8 cellular contexts compared by ENCODE assay signal in genomic region chr17:75260679-75261335, GRCh38. TPM values are rescaled to one million over a fixed set of nuclear protein-coding genes. Genes with fewer than 3 reads are reported as not detected.
DNase-seq lines count a peak whose midpoint lies in the region; ATAC-seq and TF ChIP-seq lines count a peak whose summit lies in the region.

No MANE protein-coding gene starts in this region.

- peak overlapping the region; percentile 1 for H2AFZ ChIP-seq in HCT116 (ENCODE audit: low read depth, low read length, poor library complexity, severe bottlenecking)
- peak overlapping the region; percentile 62 for H2AFZ ChIP-seq in OCI-LY7 (ENCODE audit: low read length)
- H2AFZ ChIP-seq in mesenchymal stem cell (ENCODE audit: low read depth, low read length) = peak overlapping the region; percentile 75

- H3K4me3 ChIP-seq in HCT116 (replicated peaks in 1 of 2; ENCODE audit: low read depth in 1 of 2, low read length in 2 of 2) = peak overlapping the region; percentile 83 to 97
- H3K4me3 ChIP-seq in OCI-LY7 (ENCODE audit: low read depth, low read length, poor library complexity, severe bottlenecking) = peak overlapping the region; percentile 79
- H3K4me3 ChIP-seq in mesenchymal stem cell (ENCODE audit: insufficient read depth in 1 of 2, low read depth in 1 of 2, low read length in 2 of 2) = peak overlapping the region; percentile 99 to 100
- peak overlapping the region; percentile 78 for H3K4me3 ChIP-seq in thymus (ENCODE audit: low read length)

- peaks cover 15 to 26% of the 10 kb centered on the region in 2 experiments; a peak in 3 of 4 replicates for H3K36me3 ChIP-seq in HCT116 (ENCODE audit: control insufficient read depth in 1 of 2, insufficient read depth in 2 of 2, low read length in 2 of 2)
- peaks cover 37% of the 10 kb centered on the region for H3K36me3 ChIP-seq in OCI-LY7 (ENCODE audit: insufficient read depth, low read length)
- H3K36me3 ChIP-seq in mesenchymal stem cell (ENCODE audit: control insufficient read depth in 1 of 2, insufficient read depth in 2 of 2, low read depth in 1 of 2, low read length in 2 of 2) = peaks cover 19 to 35% of the 10 kb centered on the region in 2 experiments
- peaks cover 10% of the 10 kb centered on the region for H3K36me3 ChIP-seq in thymus (ENCODE audit: control insufficient read depth, insufficient read depth)

- peak overlapping the region; percentile 98 for H2BK15ac ChIP-seq in mesenchymal stem cell (ENCODE audit: low read depth, poor library complexity, severe bottlenecking)

- peak overlapping the region; percentile 11 to 71 for H3K23ac ChIP-seq in mesenchymal stem cell (ENCODE audit: low read length in 2 of 2)

- H3K36me3 Mint-ChIP-seq in Calu3 (ENCODE audit: insufficient read depth, unreplicated experiment) (peaks cover 46% of the 10 kb centered on the region), MCF 10A (ENCODE audit: insufficient read depth, unreplicated experiment) (peaks cover 41% of the 10 kb centered on the region)

- H3K27ac ChIP-seq in HCT116 (ENCODE audit: low read depth, low read length) (peak overlapping the region; percentile 80), OCI-LY7 (ENCODE audit: low read depth, low read length, poor library complexity, severe bottlenecking) (peak overlapping the region; percentile 68), mesenchymal stem cell (ENCODE audit: low read length, poor library complexity, severe bottlenecking) (no peak overlapping the region), thymus (ENCODE audit: low read depth) (peak overlapping the region; percentile 97)

- H2BK5ac ChIP-seq in mesenchymal stem cell (ENCODE audit: low read depth, low read length, poor library complexity, severe bottlenecking) = no peak overlapping the region

- H3K79me2 ChIP-seq in HCT116 (ENCODE audit: insufficient read depth, low read length) (peaks cover 66% of the 10 kb centered on the region), OCI-LY7 (ENCODE audit: insufficient read depth, low read depth, low read length) (peaks cover 57% of the 10 kb centered on the region)

- ATAC-seq in HCT116 = peak; percentile 45

- H3K18ac ChIP-seq in mesenchymal stem cell (ENCODE audit: low read depth in 1 of 2, low read length in 2 of 2) = peak overlapping the region; percentile 91 to 99

- TF ChIP-seq RAD21 in HCT116 (IDR thresholded peaks at IDR 0.05; ENCODE audit: low read depth) = no peak

- H3K4me3 Mint-ChIP-seq in Calu3 (ENCODE audit: low read depth, unreplicated experiment) = peak overlapping the region; percentile 99
- H3K4me3 Mint-ChIP-seq in MCF 10A (ENCODE audit: unreplicated experiment) = peak overlapping the region; percentile 100

- H3K9ac ChIP-seq in HCT116 (ENCODE audit: low read length) = peak overlapping the region; percentile 92
- H3K9ac ChIP-seq in mesenchymal stem cell (ENCODE audit: low read length) = peak overlapping the region; percentile 100

- H4K91ac ChIP-seq in mesenchymal stem cell (ENCODE audit: low read length) = peak overlapping the region; percentile 99

- 6% methylated on average over 24 of the region's 31 CpGs for WGBS in mesenchymal stem cell
- 3% methylated on average over 31 of the region's 31 CpGs for WGBS in thymus

- H3K14ac ChIP-seq in mesenchymal stem cell (ENCODE audit: low read length in 2 of 2) = peak overlapping the region in 1 of 2 experiments; percentile 100

- H3K4ac ChIP-seq in mesenchymal stem cell (ENCODE audit: low read depth in 1 of 2, low read length in 2 of 2) = peak overlapping the region; percentile 94 to 98

- H3K9me3 ChIP-seq in HCT116 (ENCODE audit: control insufficient read depth in 1 of 2, insufficient read depth in 1 of 2, low read depth in 1 of 2, low read length in 2 of 2) = no peaks in the 10 kb centered on the region
- H3K9me3 ChIP-seq in OCI-LY7 (ENCODE audit: low read length) = no peaks in the 10 kb centered on the region
- no peaks in the 10 kb centered on the region for H3K9me3 ChIP-seq in mesenchymal stem cell (ENCODE audit: control insufficient read depth, low read length)
- no peaks in the 10 kb centered on the region for H3K9me3 ChIP-seq in thymus (ENCODE audit: control insufficient read depth)

- no peaks in the 10 kb centered on the region for H3K27me3 Mint-ChIP-seq in Calu3 (ENCODE audit: unreplicated experiment)
- H3K27me3 Mint-ChIP-seq in MCF 10A (ENCODE audit: insufficient read depth, unreplicated experiment) = no peaks in the 10 kb centered on the region

- no peaks in the 10 kb centered on the region for H3K9me3 Mint-ChIP-seq in Calu3 (ENCODE audit: low read depth, unreplicated experiment)
- H3K9me3 Mint-ChIP-seq in MCF 10A (ENCODE audit: unreplicated experiment) = no peaks in the 10 kb centered on the region

- intact Hi-C loops in Calu3 (cut with micrococcal nuclease; ENCODE audit: unreplicated experiment) = no loop called here
- intact Hi-C loops in HCT116 (cut with micrococcal nuclease) = loop anchor here (1.0 to 10.0 kb wide), 2 partner anchors 56 to 146 kb away; partner anchors contain the start of gene NUP85
- intact Hi-C loops in OCI-LY7 (cut with micrococcal nuclease; ENCODE audit: unreplicated experiment) = loop anchor here (2.0 kb wide), 1 partner anchor 152 kb away; no protein-coding TSS in a partner anchor
- intact Hi-C loops in MCF 10A (cut with micrococcal nuclease) = no loop called here

- H3K4me2 ChIP-seq in HCT116 (ENCODE audit: low read length) (peak overlapping the region; percentile 97), OCI-LY7 (ENCODE audit: low read length) (peak overlapping the region; percentile 92), mesenchymal stem cell (ENCODE audit: low read length, poor library complexity, severe bottlenecking) (peak overlapping the region; percentile 75)

- H2BK120ac ChIP-seq in mesenchymal stem cell (ENCODE audit: low read depth, low read length) = peak overlapping the region; percentile 86

- no peak overlapping the region for H2BK12ac ChIP-seq in mesenchymal stem cell (ENCODE audit: low read length in 2 of 2)

- H3K4me1 ChIP-seq in HCT116 (ENCODE audit: control insufficient read depth in 1 of 2, insufficient read depth in 2 of 2, low read length in 2 of 2) = peaks cover 17 to 21% of the 10 kb centered on the region in 2 experiments
- H3K4me1 ChIP-seq in OCI-LY7 (ENCODE audit: insufficient read depth, low read length, poor library complexity, severe bottlenecking) = peaks cover 26% of the 10 kb centered on the region
- peaks cover 4% of the 10 kb centered on the region for H3K4me1 ChIP-seq in mesenchymal stem cell (ENCODE audit: control insufficient read depth, insufficient read depth, low read depth, low read length)
- H3K4me1 ChIP-seq in thymus (ENCODE audit: control insufficient read depth, insufficient read depth, low read length) = peaks cover 16% of the 10 kb centered on the region

- POLR2A ChIA-PET in HCT116 (lab: Charles Lee) (interaction anchor here (0.7 to 3.1 kb wide), 4 partner anchors 10 to 489 kb away, joined by 3 to 29 read pairs (median 8); partner anchors contain the start of genes GRB2, MIF4GD and SLC25A19), OCI-LY7 (lab: Charles Lee) (interaction anchor here (0.6 to 4.6 kb wide), 18 partner anchors 10 to 162 kb away, joined by 3 to 59 read pairs (median 6); partner anchors contain the start of genes GRB2, MIF4GD and SLC25A19), MCF 10A (lab: Yijun Ruan, JAX) (interaction anchor here (0.6 to 6.0 kb wide), 28 partner anchors 9 to 1479 kb away, joined by 3 to 142 read pairs (median 5); partner anchors contain the start of genes ARMC7, FDXR, GRB2 and MIF4GD)

- no peak for TF ChIP-seq CTCF in Calu3 (IDR thresholded peaks at IDR 0.05; ENCODE audit: unreplicated experiment)
- TF ChIP-seq CTCF in HCT116 (IDR thresholded peaks at IDR 0.05 in 2 of 3, conservative IDR thresholded peaks at IDR 0.05 in 1 of 3; ENCODE audit: borderline replicate concordance in 1 of 3, insufficient read depth in 1 of 3, low read depth in 2 of 3, low read length in 2 of 3) = 0 out of 6 replicates have a peak, but pooled peaks of 2 of the 3 experiments have one; percentile 4 to 20
- TF ChIP-seq CTCF in OCI-LY7 (conservative IDR thresholded peaks at IDR 0.05; ENCODE audit: low read length) = peak; percentile 58
- TF ChIP-seq CTCF in MCF 10A (IDR thresholded peaks at IDR 0.05; ENCODE audit: unreplicated experiment) = no peak

- H3K27ac Mint-ChIP-seq in Calu3 (ENCODE audit: unreplicated experiment) = peak overlapping the region; percentile 100
- peak overlapping the region; percentile 100 for H3K27ac Mint-ChIP-seq in MCF 10A (ENCODE audit: low read depth, unreplicated experiment)

- no peak overlapping the region for H2AK5ac ChIP-seq in mesenchymal stem cell (ENCODE audit: low read length, severe bottlenecking)

- TF ChIP-seq POLR2A in HCT116 (IDR thresholded peaks at IDR 0.05; ENCODE audit: borderline replicate concordance, extremely low read depth, insufficient read depth, insufficient read length) = no peak

- peaks cover 39% of the 10 kb centered on the region for H3K4me1 Mint-ChIP-seq in Calu3 (ENCODE audit: low read depth, unreplicated experiment)
- peaks cover 53% of the 10 kb centered on the region for H3K4me1 Mint-ChIP-seq in MCF 10A (ENCODE audit: insufficient read depth, unreplicated experiment)

- peak overlapping the region; percentile 100 for H4K8ac ChIP-seq in mesenchymal stem cell (ENCODE audit: low read length)

- RAD21 ChIA-PET in HCT116 (lab: Charles Lee; ENCODE audit: low non-redundant PET in 1 of 2, low total read pairs in 2 of 2, uncharacterized antibody in 2 of 2, unreplicated experiment in 2 of 2) = no interaction called here

- H3K27me3 ChIP-seq in HCT116 (ENCODE audit: insufficient read depth, low read length) (no peaks in the 10 kb centered on the region), mesenchymal stem cell (ENCODE audit: control insufficient read depth in 1 of 2, insufficient read depth in 1 of 2, low read length in 2 of 2) (no peaks in the 10 kb centered on the region), thymus (ENCODE audit: control insufficient read depth, insufficient read depth) (no peaks in the 10 kb centered on the region)

- peaks cover 19% of the 10 kb centered on the region for H3K79me1 ChIP-seq in mesenchymal stem cell (replicated peaks; ENCODE audit: low read length, poor library complexity, severe bottlenecking)

- CTCF ChIA-PET in Calu3 (lab: Charles Lee) (interaction anchor here (0.5 to 2.6 kb wide), 6 partner anchors 10 to 1560 kb away, joined by 3 to 28 read pairs (median 8); partner anchors contain the start of gene MIF4GD), HCT116 (lab: Charles Lee) (interaction anchor here (1.0 to 5.8 kb wide), 5 partner anchors 10 to 152 kb away, joined by 3 to 42 read pairs (median 5); partner anchors contain the start of gene MIF4GD), OCI-LY7 (lab: Charles Lee; ENCODE audit: unreplicated experiment) (interaction anchor here (0.6 to 3.5 kb wide), 6 partner anchors 9 to 148 kb away, joined by 3 to 31 read pairs (median 6); partner anchors contain the start of genes MIF4GD and SLC25A19), MCF 10A (lab: Yijun Ruan, JAX) (interaction anchor here (0.6 to 3.7 kb wide), 4 partner anchors 10 to 823 kb away, joined by 4 to 38 read pairs (median 4); partner anchors contain the start of gene MIF4GD)

- BruUV-seq in Calu3 (replicated peaks; lab: Mats Ljungman, UMichigan) = TSS peak; percentile 68
- TSS peak; percentile 55 for BruUV-seq in HCT116 (replicated peaks; lab: Mats Ljungman, UMichigan)
- BruUV-seq in OCI-LY7 (replicated peaks; lab: Mats Ljungman, UMichigan) = TSS peak; percentile 77
- TSS peak; percentile 68 for BruUV-seq in MCF 10A (replicated peaks; lab: Mats Ljungman, UMichigan)

- DNase-seq in Calu3 (no peak), HCT116 (ENCODE audit: low read depth, low spot score) (no peak), OCI-LY7 (ENCODE audit: low spot score) (no peak), MCF 10A (ENCODE audit: unreplicated experiment) (no peak), mesenchymal stem cell (peak; percentile 70), HPDE6-E6E7 (ENCODE audit: extremely low spot score) (no peak), SHP77 (lab: John Stamatoyannopoulos, UW) (no peak)

- no peaks in the 10 kb centered on the region for H4K20me1 ChIP-seq in HCT116 (ENCODE audit: insufficient read depth)
- H4K20me1 ChIP-seq in OCI-LY7 (ENCODE audit: insufficient read depth, low read length) = peaks cover 17% of the 10 kb centered on the region; the same call in 1 of the 2 replicates

- H3K9me2 ChIP-seq in HCT116 (ENCODE audit: insufficient read depth) (no peaks in the 10 kb centered on the region), OCI-LY7 (ENCODE audit: insufficient read depth, low read length) (no peaks in the 10 kb centered on the region)

RNA-seq across cellular contexts. Expression of gene GGA3, which starts 0.6 kb away (rescaled TPM):
- total RNA-seq in Calu3 (2022) = 63.1 and 64.4 TPM in 2 replicates
- total RNA-seq in HCT116 (2021; ENCODE audit: unreplicated experiment) = 58.3 TPM
- 44.4 and 49.7 TPM in 2 replicates for polyA plus RNA-seq in HCT116 (2012)
- 52.3 and 77.6 TPM in 2 replicates for total RNA-seq in OCI-LY7 (2014; rRNA removed; shearing (Covaris generic))
- total RNA-seq in OCI-LY7 (2022) = 106 and 122 TPM in 2 replicates
- 32.7 and 39.5 TPM in 2 replicates for total RNA-seq in MCF 10A (2022)
- polyA plus RNA-seq in mesenchymal stem cell (2013, experiment 1 of 2) = 17.0 TPM
- polyA plus RNA-seq in mesenchymal stem cell (2013, experiment 2 of 2) = 15.9 TPM
- polyA plus RNA-seq in thymus = 33.3 TPM

RNA-seq across cellular contexts. Expression of gene MRPS7, which starts 0.9 kb away (rescaled TPM):
- 62.0 and 69.7 TPM in 2 replicates for total RNA-seq in Calu3 (2022)
- 104 TPM for total RNA-seq in HCT116 (2021; ENCODE audit: unreplicated experiment)
- polyA plus RNA-seq in HCT116 (2012) = 65.0 and 86.9 TPM in 2 replicates
- total RNA-seq in OCI-LY7 (2014; rRNA removed; shearing (Covaris generic)) = 123 and 127 TPM in 2 replicates
- 90.2 and 103 TPM in 2 replicates for total RNA-seq in OCI-LY7 (2022)
- total RNA-seq in MCF 10A (2022) = 73.9 and 75.0 TPM in 2 replicates
- 36.2 TPM for polyA plus RNA-seq in mesenchymal stem cell (2013, experiment 1 of 2)
- polyA plus RNA-seq in mesenchymal stem cell (2013, experiment 2 of 2) = 36.1 TPM
- 39.1 TPM for polyA plus RNA-seq in thymus

RNA-seq across cellular contexts. Expression of gene MIF4GD, which starts 10.2 kb away (rescaled TPM):
- 25.7 and 29.5 TPM in 2 replicates for total RNA-seq in Calu3 (2022)
- 35.2 TPM for total RNA-seq in HCT116 (2021; ENCODE audit: unreplicated experiment)
- 50.2 and 52.7 TPM in 2 replicates for polyA plus RNA-seq in HCT116 (2012)
- total RNA-seq in OCI-LY7 (2014; rRNA removed; shearing (Covaris generic)) = 69.4 and 70.9 TPM in 2 replicates
- 132 and 139 TPM in 2 replicates for total RNA-seq in OCI-LY7 (2022)
- total RNA-seq in MCF 10A (2022) = 23.3 and 29.6 TPM in 2 replicates
- polyA plus RNA-seq in mesenchymal stem cell (2013, experiment 1 of 2) = 7.0 TPM
- 7.0 TPM for polyA plus RNA-seq in mesenchymal stem cell (2013, experiment 2 of 2)
- 37.3 TPM for polyA plus RNA-seq in thymus

RNA-seq across cellular contexts. Expression of gene SLC25A19, which starts 28.4 kb away (rescaled TPM):
- total RNA-seq in Calu3 (2022) (26.7 and 26.8 TPM in 2 replicates), HCT116 (2021; ENCODE audit: unreplicated experiment) (38.7 TPM), OCI-LY7 (2022) (118 and 144 TPM in 2 replicates), MCF 10A (2022) (14.8 and 22.6 TPM in 2 replicates)
- 31.1 and 33.4 TPM in 2 replicates for polyA plus RNA-seq in HCT116 (2012)
- total RNA-seq in OCI-LY7 (2014; rRNA removed; shearing (Covaris generic)) = 113 TPM in 2 replicates
- 5.0 TPM for polyA plus RNA-seq in mesenchymal stem cell (2013, experiment 1 of 2)
- 4.5 TPM for polyA plus RNA-seq in mesenchymal stem cell (2013, experiment 2 of 2)
- 18.3 TPM for polyA plus RNA-seq in thymus

RNA-seq across cellular contexts. Expression of gene NUP85, which starts 55.3 kb away (rescaled TPM):
- total RNA-seq in Calu3 (2022) = 116 and 117 TPM in 2 replicates
- 164 TPM for total RNA-seq in HCT116 (2021; ENCODE audit: unreplicated experiment)
- polyA plus RNA-seq in HCT116 (2012) = 97.9 and 108 TPM in 2 replicates
- total RNA-seq in OCI-LY7 (2014; rRNA removed; shearing (Covaris generic)) = 129 and 130 TPM in 2 replicates
- 187 and 219 TPM in 2 replicates for total RNA-seq in OCI-LY7 (2022)
- 42.3 and 49.2 TPM in 2 replicates for total RNA-seq in MCF 10A (2022)
- polyA plus RNA-seq in mesenchymal stem cell (2013, experiment 1 of 2) = 24.1 TPM
- 21.9 TPM for polyA plus RNA-seq in mesenchymal stem cell (2013, experiment 2 of 2)
- 88.3 TPM for polyA plus RNA-seq in thymus

Comparison
In these comparisons a context has a peak if more than half of its experiments do, and no peak if none do; other contexts are left out.
1. CTCF ChIP-seq: peak in HCT116 (2 of 3) and OCI-LY7 (single experiment); none in Calu3 (single experiment) and MCF 10A (single experiment).
2. H2AFZ ChIP-seq: peak in every context shown above with its lines; median percentile 75 in mesenchymal stem cell; 62 in OCI-LY7; 1 in HCT116.
3. intact Hi-C loops: an anchor here in HCT116 (1.0 to 10.0 kb wide) and OCI-LY7 (2.0 kb wide); none called in Calu3 and MCF 10A.
4. Peak in every context shown above with its lines, with median percentiles within 50 percentile points of each other: H3K4me2 ChIP-seq and H3K4me3 ChIP-seq.